Comparison of ENCODE assay signal across 10 cellular contexts in genomic region chr12:19712041-19712440, GRCh38.
DNase-seq lines count a peak whose midpoint lies in the region; ATAC-seq, FAIRE-seq and TF ChIP-seq lines count a peak whose summit lies in the region.
"Had no signal": no experiment of that assay in that cellular context is flagged by ENCODE, and none has a peak within 500 bp of the region (broad histone marks: within the 10 kb centered on the region; RNA-seq: fewer than 3 reads in every experiment).

No MANE protein-coding gene starts in this region.

- H3K9me1 ChIP-seq in endothelial cell of umbilical vein (replicated peaks; ENCODE audit: control insufficient read depth, extremely low read depth, insufficient read depth, low read length) = no peaks in the 10 kb centered on the region

- 78 to 79% methylated on average over 4 of the region's 4 CpGs for WGBS in sigmoid colon, 2 donors

- ATAC-seq in GM18873 (IDR thresholded peaks at IDR 0.05; ENCODE audit: low FRiP score, unreplicated experiment) = no peak
- no peak for ATAC-seq in GM21576 (IDR thresholded peaks at IDR 0.05; ENCODE audit: unreplicated experiment)
- no peak for ATAC-seq in HG02840 (IDR thresholded peaks at IDR 0.05; ENCODE audit: low FRiP score, unreplicated experiment)
- no peak for ATAC-seq in GM21825 (IDR thresholded peaks at IDR 0.05; ENCODE audit: unreplicated experiment)

- FAIRE-seq in endothelial cell of umbilical vein (lab: Jason Lieb, UNC) = peak; percentile 52

- H3K79me2 ChIP-seq in endothelial cell of umbilical vein (ENCODE audit: control insufficient read depth, insufficient read depth, low read length) = no peaks in the 10 kb centered on the region

- no peaks in the 10 kb centered on the region for H3K36me3 ChIP-seq in endothelial cell of umbilical vein (ENCODE audit: control insufficient read depth in 2 of 2, extremely low read depth in 1 of 2, insufficient read depth in 2 of 2, low read length in 2 of 2)
- H3K36me3 ChIP-seq in sigmoid colon = no peaks in the 10 kb centered on the region
- H3K36me3 ChIP-seq: Peyer's patch had no signal

- TF ChIP-seq POLR2A in endothelial cell of umbilical vein (IDR thresholded peaks at IDR 0.05; ENCODE audit: low read depth, low read length) (no peak), sigmoid colon (IDR thresholded peaks at IDR 0.05) (no peak)

- peak overlapping the region; percentile 67 for H3K27ac ChIP-seq in endothelial cell of umbilical vein (ENCODE audit: insufficient read depth, low read depth, low read length)
- peak overlapping the region; percentile 64 to 82 (median 75) for H3K27ac ChIP-seq in sigmoid colon
- H3K27ac ChIP-seq: Peyer's patch had no signal

- dilution Hi-C loops in endothelial cell of umbilical vein (cut with MboI; ENCODE audit: extremely low pct_ligation_motif_present, low sequenced_read_pairs) = no loop called here

- no peak overlapping the region for H3K9ac ChIP-seq in endothelial cell of umbilical vein (replicated peaks; ENCODE audit: extremely low read depth, insufficient read depth, low read length)

- POLR2A ChIA-PET in endothelial cell of umbilical vein (lab: Charles Lee) = no interaction called here

- DNase-seq in ELR (ENCODE audit: low read depth) (peak; percentile 84), NOMO-1 treated with dmso at 0.1 percent for 144 hours (lab: John Stamatoyannopoulos, UW; ENCODE audit: unreplicated experiment) (peak; percentile 44), endothelial cell of umbilical vein (ENCODE audit: low read depth, low spot score) (peak; percentile 70), sigmoid colon (no peak)
- DNase-seq: activated CD4-positive, alpha-beta T cell treated with anti-CD3 and anti-CD28 coated beads, Interleukin-2, amount 50 U/mL, for 1 hour; Peyer's patch had no signal

- H4K20me1 ChIP-seq in endothelial cell of umbilical vein (replicated peaks; ENCODE audit: control insufficient read depth, extremely low read depth, insufficient read depth, low read length) = no peaks in the 10 kb centered on the region

- H3K4me1 ChIP-seq in endothelial cell of umbilical vein (ENCODE audit: control insufficient read depth, extremely low read depth, insufficient read depth, low read length) (peaks cover 13% of the 10 kb centered on the region), sigmoid colon (peaks cover 0 to 31% (median 22%) of the 10 kb centered on the region in 4 donors)
- H3K4me1 ChIP-seq: Peyer's patch had no signal

- H3K4me3 ChIP-seq in endothelial cell of umbilical vein (replicated peaks in 1 of 3; ENCODE audit: insufficient read depth in 1 of 3, low read depth in 1 of 3, low read length in 3 of 3) = no peak overlapping the region
- H3K4me3 ChIP-seq in sigmoid colon = no peak overlapping the region
- H3K4me3 ChIP-seq: Peyer's patch had no signal

- no peaks in the 10 kb centered on the region for H3K9me3 ChIP-seq in endothelial cell of umbilical vein (replicated peaks; ENCODE audit: control insufficient read depth, insufficient read depth, low read length)
- H3K9me3 ChIP-seq in sigmoid colon = peaks cover 0 to 3% (median 0%) of the 10 kb centered on the region in 4 donors

- intact Hi-C loops in endothelial cell of umbilical vein (cut with micrococcal nuclease) (loop anchor here (1.0 kb wide), 1 partner anchor 29 kb away; no protein-coding TSS in a partner anchor), sigmoid colon (cut with DNase I) (no loop called here)

- no peaks in the 10 kb centered on the region for H3K27me3 ChIP-seq in endothelial cell of umbilical vein (ENCODE audit: control insufficient read depth in 2 of 2, insufficient read depth in 2 of 2, low read length in 2 of 2)
- no peaks in the 10 kb centered on the region for H3K27me3 ChIP-seq in sigmoid colon
- H3K27me3 ChIP-seq: Peyer's patch had no signal

- TF ChIP-seq EP300 in sigmoid colon (IDR thresholded peaks at IDR 0.05) = no peak

- H2AFZ ChIP-seq in endothelial cell of umbilical vein (ENCODE audit: low read depth, low read length) = no peak overlapping the region

- peak overlapping the region; percentile 38 for H3K4me2 ChIP-seq in endothelial cell of umbilical vein (ENCODE audit: insufficient read depth, low read length)

- BruUV-seq in endothelial cell of umbilical vein (replicated peaks; lab: Mats Ljungman, UMichigan) = no TSS peak

- CTCF ChIA-PET in endothelial cell of umbilical vein (lab: Charles Lee) = interaction anchor here (1.3 kb wide), 1 partner anchor 140 kb away, joined by 3 read pairs; no protein-coding TSS in a partner anchor

- TF ChIP-seq CTCF in endothelial cell of umbilical vein (IDR thresholded peaks at IDR 0.05; ENCODE audit: extremely low read depth in 1 of 2, insufficient read depth in 1 of 2, low read depth in 1 of 2, low read length in 2 of 2) = no peak
- no peak for TF ChIP-seq CTCF in sigmoid colon (IDR thresholded peaks at IDR 0.05)

TF ChIP-seq in endothelial cell of umbilical vein, 7 proteins besides CTCF, POLR2A, EP300 and RAD21:
- peak; percentile 91 for TF ChIP-seq JUN (IDR thresholded peaks at IDR 0.05; ENCODE audit: borderline replicate concordance, insufficient read depth, insufficient read length, low read depth)
- peak; percentile 85 for TF ChIP-seq FOS (IDR thresholded peaks at IDR 0.05; ENCODE audit: borderline replicate concordance, insufficient read depth, low read length)
- peak; percentile 65 for TF ChIP-seq POLR2AphosphoS5 (IDR thresholded peaks at IDR 0.05; ENCODE audit: insufficient read depth, low read depth, low read length)
- no peak for TF ChIP-seq GATA2 (IDR thresholded peaks at IDR 0.05; ENCODE audit: insufficient read depth, insufficient read length, low read depth, low read length)
